Comparison of ENCODE assay signal across 8 cellular contexts in genomic region chr1:58922302-58923089, GRCh38.
DNase-seq lines count a peak whose midpoint lies in the region; ATAC-seq lines count a peak whose summit lies in the region.

No MANE protein-coding gene starts in this region.

- DNase-seq in stimulated activated CD4-positive, alpha-beta T cell treated with anti-CD3 and anti-CD28 coated beads, Interleukin-15, amount 100 ng/mL, for 24 hours, result peak; percentile 54
- no peak for DNase-seq in stimulated activated CD4-positive, alpha-beta T cell treated with anti-CD3 and anti-CD28 coated beads, Interleukin-4, amount 100 ng/mL, for 4 hours
- peak; percentile 18 for DNase-seq in activated T-helper 1 cell treated with Interleukin-2 at 50 U/mL for 16 hours (ENCODE audit: low read depth)
- peak; percentile 24 for DNase-seq in kidney glomerular epithelial cell (lab: John Stamatoyannopoulos, UW)
- DNase-seq in stimulated activated naive CD8-positive, alpha-beta T cell treated with anti-CD3 and anti-CD28 coated beads, Interleukin-15, amount 100 ng/mL, for 72 hours, result peak; percentile 62 to 86
- DNase-seq in ecto neural progenitor cell (ENCODE audit: low spot score), result no peak
- no peak for DNase-seq in GM23248

- peak overlapping the region; percentile 28 to 57 for H3K27ac Mint-ChIP-seq in stimulated activated naive CD8-positive, alpha-beta T cell treated with anti-CD3 and anti-CD28 coated beads, Interleukin-15, amount 100 ng/mL, for 72 hours

- no peaks in the 10 kb centered on the region for H3K9me3 Mint-ChIP-seq in stimulated activated naive CD8-positive, alpha-beta T cell treated with anti-CD3 and anti-CD28 coated beads, Interleukin-15, amount 100 ng/mL, for 72 hours

- H3K9ac ChIP-seq in GM23248, result no peak overlapping the region

- in situ Hi-C loops in GM23248 (cut with MboI), result no loop called here

- peak overlapping the region; percentile 24 to 26 for H3K4me3 Mint-ChIP-seq in stimulated activated naive CD8-positive, alpha-beta T cell treated with anti-CD3 and anti-CD28 coated beads, Interleukin-15, amount 100 ng/mL, for 72 hours

- H3K4me1 ChIP-seq in GM23248 (ENCODE audit: insufficient read depth), result no peaks in the 10 kb centered on the region

- H3K27me3 Mint-ChIP-seq in stimulated activated naive CD8-positive, alpha-beta T cell treated with anti-CD3 and anti-CD28 coated beads, Interleukin-15, amount 100 ng/mL, for 72 hours, result no peaks in the 10 kb centered on the region

- H3K4me3 ChIP-seq in GM23248, result no peak overlapping the region

- H3K27ac ChIP-seq in GM23248, result no peak overlapping the region

- no peaks in the 10 kb centered on the region for H3K9me2 ChIP-seq in GM23248 (ENCODE audit: insufficient read depth)

- H3K9me3 ChIP-seq in GM23248 (ENCODE audit: low read depth), result no peaks in the 10 kb centered on the region

- no peaks in the 10 kb centered on the region for H3F3A ChIP-seq in GM23248 (ENCODE audit: insufficient read depth)

- H4K20me1 ChIP-seq in GM23248 (ENCODE audit: insufficient read depth), result no peaks in the 10 kb centered on the region

- no peak overlapping the region for H2AFZ ChIP-seq in GM23248

- no peak overlapping the region for H3K4me2 ChIP-seq in GM23248 (ENCODE audit: unreplicated experiment)

- no peaks in the 10 kb centered on the region for H3K79me2 ChIP-seq in GM23248 (ENCODE audit: insufficient read depth)

- H3K27me3 ChIP-seq in GM23248 (replicated peaks; ENCODE audit: insufficient read depth), result no peaks in the 10 kb centered on the region

- no peaks in the 10 kb centered on the region for H3K36me3 ChIP-seq in GM23248 (ENCODE audit: low read depth)

- H3K4me1 Mint-ChIP-seq in stimulated activated naive CD8-positive, alpha-beta T cell treated with anti-CD3 and anti-CD28 coated beads, Interleukin-15, amount 100 ng/mL, for 72 hours, result peaks cover 32% of the 10 kb centered on the region

- peak; percentile 99 for ATAC-seq in HG03342 (IDR thresholded peaks at IDR 0.05; ENCODE audit: unreplicated experiment)
- ATAC-seq in stimulated activated naive CD8-positive, alpha-beta T cell treated with anti-CD3 and anti-CD28 coated beads, Interleukin-15, amount 100 ng/mL, for 72 hours, result peak; percentile 100

- WGBS in GM23248 (ENCODE audit: low coverage in 1 of 2, low lambda C conversion rate in 2 of 2, missing lambda C conversion rate in 2 of 2), 2 experiments, result 66 to 75% methylated on average over 13 of the region's 13 CpGs

Comparison
In these comparisons a context has a peak if more than half of its experiments do, and no peak if none do; other contexts are left out.
1. DNase-seq: peak in stimulated activated CD4-positive, alpha-beta T cell treated with anti-CD3 and anti-CD28 coated beads, Interleukin-15, amount 100 ng/mL, for 24 hours (single experiment), activated T-helper 1 cell treated with Interleukin-2 at 50 U/mL for 16 hours (single experiment), kidney glomerular epithelial cell (single experiment) and stimulated activated naive CD8-positive, alpha-beta T cell treated with anti-CD3 and anti-CD28 coated beads, Interleukin-15, amount 100 ng/mL, for 72 hours (2 of 2); none in stimulated activated CD4-positive, alpha-beta T cell treated with anti-CD3 and anti-CD28 coated beads, Interleukin-4, amount 100 ng/mL, for 4 hours (0 of 2), ecto neural progenitor cell (single experiment) and GM23248 (single experiment).